8 cellular contexts compared by ENCODE assay signal in the genomic region with DNA sequence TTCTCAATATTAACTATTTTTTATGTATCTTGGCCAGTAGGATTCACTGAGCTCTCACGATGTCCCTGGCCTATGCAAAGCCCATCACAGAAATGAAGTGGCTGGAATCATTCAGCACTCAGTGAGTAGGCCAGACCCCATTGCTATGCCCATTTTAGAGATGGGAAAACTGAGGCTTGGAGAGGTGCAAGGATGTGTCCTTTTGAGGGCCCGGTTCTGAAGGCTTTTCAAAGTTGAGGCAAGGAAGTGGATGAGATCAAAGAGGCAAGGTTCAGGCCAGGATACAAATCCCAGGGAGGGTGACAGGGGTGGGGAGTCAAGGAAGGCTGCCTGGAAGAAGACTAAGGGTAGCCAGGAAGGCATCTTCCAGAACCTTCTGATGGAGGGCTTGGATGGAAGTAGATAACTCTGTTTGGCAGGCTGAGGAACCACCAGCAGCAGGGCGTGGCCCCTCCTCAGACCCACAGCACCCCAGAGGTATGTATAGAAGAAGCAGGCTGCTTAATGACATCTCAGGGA. TPM values are rescaled to one million over a fixed set of nuclear protein-coding genes. Genes with fewer than 3 reads are reported as not detected.
DNase-seq lines count a peak whose midpoint lies in the region; ATAC-seq lines count a peak whose summit lies in the region.

No MANE protein-coding gene starts in this region.

- H3K4me1 Mint-ChIP-seq in activated T-cell treated with anti-CD3 and anti-CD28 coated beads, Interleukin-2, amount 50 U/mL, for 4 hours (ENCODE audit: low read depth) = peaks cover 45% of the 10 kb centered on the region
- H3K4me1 Mint-ChIP-seq in activated naive CD8-positive, alpha-beta T cell treated with anti-CD3 and anti-CD28 coated beads for 36 hours = peaks cover 32% of the 10 kb centered on the region

- H3K27ac Mint-ChIP-seq in activated naive CD8-positive, alpha-beta T cell treated with anti-CD3 and anti-CD28 coated beads for 36 hours = no peak overlapping the region

- no peak overlapping the region for H2BK5ac ChIP-seq in mesenchymal stem cell (ENCODE audit: low read depth, low read length, poor library complexity, severe bottlenecking)

- ATAC-seq in activated T-cell treated with anti-CD3 and anti-CD28 coated beads, Interleukin-2, amount 50 U/mL, for 4 hours = no peak

- H3K4me2 ChIP-seq in mesenchymal stem cell (ENCODE audit: low read length, poor library complexity, severe bottlenecking) = no peak overlapping the region

- DNase-seq in activated T-cell treated with anti-CD3 and anti-CD28 coated beads, Interleukin-2, amount 50 U/mL, for 4 hours = no peak
- no peak for DNase-seq in activated T-cell treated with anti-CD3 and anti-CD28 coated beads, Interleukin-2, amount 50 U/mL, for 1 hour
- DNase-seq in activated naive CD8-positive, alpha-beta T cell treated with anti-CD3 and anti-CD28 coated beads for 36 hours = no peak
- DNase-seq in mesenchymal stem cell = no peak
- no peak for DNase-seq in SJCRH30
- no peak for DNase-seq in activated CD8-positive, alpha-beta memory T cell treated with anti-CD3 and anti-CD28 coated beads, Interleukin-2, amount 50 U/mL, for 48 hours
- no peak for DNase-seq in COLO668 (lab: John Stamatoyannopoulos, UW; ENCODE audit: unreplicated experiment)

- no peaks in the 10 kb centered on the region for H3K36me3 ChIP-seq in mesenchymal stem cell (ENCODE audit: control insufficient read depth in 1 of 2, insufficient read depth in 2 of 2, low read depth in 1 of 2, low read length in 2 of 2)
- H3K36me3 ChIP-seq in subcutaneous abdominal adipose tissue (ENCODE audit: control insufficient read depth in 5 of 5, insufficient read depth in 5 of 5, low read length in 5 of 5) = no peaks in the 10 kb centered on the region
- H3K36me3 ChIP-seq in SJCRH30 = no peaks in the 10 kb centered on the region

- no peak overlapping the region for H3K23ac ChIP-seq in mesenchymal stem cell (ENCODE audit: low read length in 2 of 2)

- no peak overlapping the region for H3K14ac ChIP-seq in mesenchymal stem cell (ENCODE audit: low read length in 2 of 2)

- WGBS in mesenchymal stem cell = 100% methylated on average over 2 of the region's 3 CpGs

- H3K27ac ChIP-seq in mesenchymal stem cell (ENCODE audit: low read length, poor library complexity, severe bottlenecking) = no peak overlapping the region
- H3K27ac ChIP-seq in subcutaneous abdominal adipose tissue (ENCODE audit: low read depth, low read length) = peak overlapping the region; percentile 92
- H3K27ac ChIP-seq in SJCRH30 = no peak overlapping the region

- no peak overlapping the region for H2AK5ac ChIP-seq in mesenchymal stem cell (ENCODE audit: low read length, severe bottlenecking)

- H3K4me3 ChIP-seq in mesenchymal stem cell (ENCODE audit: insufficient read depth in 1 of 2, low read depth in 1 of 2, low read length in 2 of 2) (no peak overlapping the region), subcutaneous abdominal adipose tissue (ENCODE audit: low read depth in 1 of 5, low read length in 5 of 5) (peak overlapping the region in 1 of 5 donors; percentile 70), SJCRH30 (no peak overlapping the region)

- H2BK120ac ChIP-seq in mesenchymal stem cell (ENCODE audit: low read depth, low read length) = no peak overlapping the region

- no peak overlapping the region for H4K91ac ChIP-seq in mesenchymal stem cell (ENCODE audit: low read length)

- H3K9ac ChIP-seq in mesenchymal stem cell (ENCODE audit: low read length) (peak overlapping the region; percentile 92), subcutaneous abdominal adipose tissue (ENCODE audit: low read length in 5 of 5) (no peak overlapping the region)

- H3K4me1 ChIP-seq in mesenchymal stem cell (ENCODE audit: control insufficient read depth, insufficient read depth, low read depth, low read length) (peaks cover 21% of the 10 kb centered on the region), subcutaneous abdominal adipose tissue (ENCODE audit: control insufficient read depth in 5 of 5, insufficient read depth in 5 of 5, low read length in 5 of 5) (peaks cover 4 to 34% (median 33%) of the 10 kb centered on the region in 5 donors), SJCRH30 (peaks cover 13% of the 10 kb centered on the region; the same call in 1 of the 2 replicates)

- peak overlapping the region; percentile 65 for H2BK15ac ChIP-seq in mesenchymal stem cell (ENCODE audit: low read depth, poor library complexity, severe bottlenecking)

- no peak overlapping the region for H4K8ac ChIP-seq in mesenchymal stem cell (ENCODE audit: low read length)

- H3K79me1 ChIP-seq in mesenchymal stem cell (replicated peaks; ENCODE audit: low read length, poor library complexity, severe bottlenecking) = no peaks in the 10 kb centered on the region

- peak overlapping the region; percentile 72 for H3K4me3 Mint-ChIP-seq in activated T-cell treated with anti-CD3 and anti-CD28 coated beads, Interleukin-2, amount 50 U/mL, for 4 hours
- peak overlapping the region; percentile 86 for H3K4me3 Mint-ChIP-seq in activated naive CD8-positive, alpha-beta T cell treated with anti-CD3 and anti-CD28 coated beads for 36 hours

- no peaks in the 10 kb centered on the region for H3K27me3 ChIP-seq in mesenchymal stem cell (ENCODE audit: control insufficient read depth in 1 of 2, insufficient read depth in 1 of 2, low read length in 2 of 2)
- no peaks in the 10 kb centered on the region for H3K27me3 ChIP-seq in subcutaneous abdominal adipose tissue (ENCODE audit: control insufficient read depth in 5 of 5, insufficient read depth in 4 of 5, low read length in 5 of 5)
- no peaks in the 10 kb centered on the region for H3K27me3 ChIP-seq in SJCRH30

- H3K9me3 Mint-ChIP-seq in activated T-cell treated with anti-CD3 and anti-CD28 coated beads, Interleukin-2, amount 50 U/mL, for 4 hours = no peaks in the 10 kb centered on the region
- no peaks in the 10 kb centered on the region for H3K9me3 Mint-ChIP-seq in activated naive CD8-positive, alpha-beta T cell treated with anti-CD3 and anti-CD28 coated beads for 36 hours

- no peak overlapping the region for H3K4ac ChIP-seq in mesenchymal stem cell (ENCODE audit: low read depth in 1 of 2, low read length in 2 of 2)

- H3K18ac ChIP-seq in mesenchymal stem cell (ENCODE audit: low read depth in 1 of 2, low read length in 2 of 2) = peak overlapping the region in 1 of 2 experiments; percentile 26

- H3K9me3 ChIP-seq in mesenchymal stem cell (ENCODE audit: control insufficient read depth, low read length) (no peaks in the 10 kb centered on the region), subcutaneous abdominal adipose tissue (ENCODE audit: control insufficient read depth in 5 of 5, low read length in 5 of 5) (no peaks in the 10 kb centered on the region), SJCRH30 (replicated peaks) (peaks cover under 1% of the 10 kb centered on the region; the same call in 1 of the 2 replicates)

- no peaks in the 10 kb centered on the region for H3K36me3 Mint-ChIP-seq in activated T-cell treated with anti-CD3 and anti-CD28 coated beads, Interleukin-2, amount 50 U/mL, for 4 hours (ENCODE audit: insufficient read depth)
- H3K36me3 Mint-ChIP-seq in activated naive CD8-positive, alpha-beta T cell treated with anti-CD3 and anti-CD28 coated beads for 36 hours = peaks cover 2% of the 10 kb centered on the region

- H3K27me3 Mint-ChIP-seq in activated T-cell treated with anti-CD3 and anti-CD28 coated beads, Interleukin-2, amount 50 U/mL, for 4 hours (ENCODE audit: low read depth) = no peaks in the 10 kb centered on the region
- H3K27me3 Mint-ChIP-seq in activated naive CD8-positive, alpha-beta T cell treated with anti-CD3 and anti-CD28 coated beads for 36 hours = no peaks in the 10 kb centered on the region

- no peak overlapping the region for H2AFZ ChIP-seq in mesenchymal stem cell (ENCODE audit: low read depth, low read length)

- H2BK12ac ChIP-seq in mesenchymal stem cell (ENCODE audit: low read length in 2 of 2) = peak overlapping the region; percentile 67 to 87

RNA-seq across cellular contexts. Expression of a gene that starts 18.8 kb away (rescaled TPM):
- 10 to 100 TPM; 68.0 to 86.2 (median 85.7) TPM for total RNA-seq in activated T-cell treated with anti-CD3 and anti-CD28 coated beads, Interleukin-2, amount 50 U/mL, for 4 hours
- 10 to 100 TPM; 50.0 to 53.2 TPM for total RNA-seq in activated naive CD8-positive, alpha-beta T cell treated with anti-CD3 and anti-CD28 coated beads for 36 hours
- 96.4 TPM for polyA plus RNA-seq in mesenchymal stem cell (2013, experiment 1 of 2)
- polyA plus RNA-seq in mesenchymal stem cell (2013, experiment 2 of 2) = 96.1 TPM
- 29.7 and 32.3 TPM in 2 replicates for total RNA-seq in SJCRH30 (2014; rRNA removed; shearing (Covaris generic))

RNA-seq across cellular contexts. Expression of a gene that starts 25.3 kb away (rescaled TPM):
- total RNA-seq in activated T-cell treated with anti-CD3 and anti-CD28 coated beads, Interleukin-2, amount 50 U/mL, for 4 hours = 10 to 100 TPM; 10.5 to 13.4 (median 13.2) TPM
- total RNA-seq in activated naive CD8-positive, alpha-beta T cell treated with anti-CD3 and anti-CD28 coated beads for 36 hours = 10 to 100 TPM in 1 of 2 experiments, 1 to 10 TPM in 1; 9.7 to 10.5 TPM
- polyA plus RNA-seq in mesenchymal stem cell (2013, experiment 1 of 2) = 167 TPM
- polyA plus RNA-seq in mesenchymal stem cell (2013, experiment 2 of 2) = 130 TPM
- 0.35 and 0.40 TPM in 2 replicates for total RNA-seq in SJCRH30 (2014; rRNA removed; shearing (Covaris generic))

RNA-seq across cellular contexts. Expression of a gene that starts 36.0 kb away (rescaled TPM):
- total RNA-seq in activated T-cell treated with anti-CD3 and anti-CD28 coated beads, Interleukin-2, amount 50 U/mL, for 4 hours = 10 to 100 TPM; 45.2 to 57.3 (median 49.1) TPM
- total RNA-seq in activated naive CD8-positive, alpha-beta T cell treated with anti-CD3 and anti-CD28 coated beads for 36 hours = 10 to 100 TPM; 27.0 to 27.1 TPM
- polyA plus RNA-seq in mesenchymal stem cell (2013, experiment 1 of 2) = 6.0 TPM
- 6.5 TPM for polyA plus RNA-seq in mesenchymal stem cell (2013, experiment 2 of 2)
- 20.9 and 21.8 TPM in 2 replicates for total RNA-seq in SJCRH30 (2014; rRNA removed; shearing (Covaris generic))

RNA-seq across cellular contexts. Expression of a gene that starts 37.6 kb away (rescaled TPM):
- 1 to 10 TPM; 1.6 to 6.8 (median 4.1) TPM for total RNA-seq in activated T-cell treated with anti-CD3 and anti-CD28 coated beads, Interleukin-2, amount 50 U/mL, for 4 hours
- total RNA-seq in activated naive CD8-positive, alpha-beta T cell treated with anti-CD3 and anti-CD28 coated beads for 36 hours = 1 to 10 TPM; 3.6 to 4.7 TPM
- 9.0 TPM for polyA plus RNA-seq in mesenchymal stem cell (2013, experiment 1 of 2)
- polyA plus RNA-seq in mesenchymal stem cell (2013, experiment 2 of 2) = 9.8 TPM
- 2.4 and 3.2 TPM in 2 replicates for total RNA-seq in SJCRH30 (2014; rRNA removed; shearing (Covaris generic))

RNA-seq across cellular contexts. Expression of a gene that starts 54.4 kb away (rescaled TPM):
- 1 to 10 TPM in 2 of 3 donors, under 1 TPM in 1; 0.83 to 1.5 (median 1.5) TPM for total RNA-seq in activated T-cell treated with anti-CD3 and anti-CD28 coated beads, Interleukin-2, amount 50 U/mL, for 4 hours
- total RNA-seq in activated naive CD8-positive, alpha-beta T cell treated with anti-CD3 and anti-CD28 coated beads for 36 hours = 1 to 10 TPM; 1.3 to 1.8 TPM
- polyA plus RNA-seq in mesenchymal stem cell (2013, experiment 1 of 2) = 30.0 TPM
- 31.0 TPM for polyA plus RNA-seq in mesenchymal stem cell (2013, experiment 2 of 2)
- total RNA-seq in SJCRH30 (2014; rRNA removed; shearing (Covaris generic)) = 29.3 and 30.9 TPM in 2 replicates
